ENCODE assay signal across 24 cellular contexts in the genomic region with DNA sequence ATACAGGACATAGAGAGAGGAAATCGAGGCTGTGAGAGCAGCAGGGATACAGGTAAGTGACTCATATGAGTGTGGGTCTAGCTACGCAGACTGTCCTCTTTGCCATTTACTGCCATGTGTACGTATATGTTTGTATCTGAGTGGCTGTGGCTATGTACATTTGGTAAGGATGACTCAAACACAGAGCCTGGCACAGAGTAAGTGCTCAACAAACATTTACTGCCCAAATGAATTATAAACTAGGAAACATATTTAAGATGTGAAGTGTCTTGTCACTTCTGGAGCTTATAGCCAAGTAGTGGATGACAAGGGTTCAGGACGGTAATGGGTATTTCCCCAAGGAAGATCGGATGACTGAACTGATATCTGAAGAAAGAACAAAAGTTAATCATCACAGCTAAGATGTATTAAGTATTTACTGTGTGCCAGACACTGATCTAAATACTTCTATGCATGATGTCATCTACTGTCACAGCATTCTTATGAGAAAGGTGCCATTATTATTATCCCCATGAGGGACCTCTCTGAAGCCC. TPM values are rescaled to one million over a fixed set of nuclear protein-coding genes. Genes with fewer than 3 reads are reported as not detected.
A peak's percentile ranks its signal among the peaks of the same experiment; 100 is the strongest.
DNase-seq lines count a peak whose midpoint lies in the region; ATAC-seq, FAIRE-seq and TF ChIP-seq lines count a peak whose summit lies in the region.
"Had no signal": no experiment of that assay in that cellular context is flagged by ENCODE, and none has a peak within 500 bp of the region (broad histone marks: within the 10 kb centered on the region; RNA-seq: fewer than 3 reads in every experiment).

No MANE protein-coding gene starts in this region.

- TF ChIP-seq EP300 in HepG2 (IDR thresholded peaks at IDR 0.05; ENCODE audit: low read depth in 2 of 2, low read length in 2 of 2) (no peak), HepG2 (CRISPR knock-in tag; IDR thresholded peaks at IDR 0.05; ENCODE audit: borderline replicate concordance) (no peak)

- H4K20me1 ChIP-seq in HepG2 (ENCODE audit: insufficient read depth, low read length) = no peaks in the 10 kb centered on the region

- H3K9me3 ChIP-seq in HepG2 (ENCODE audit: low read length) (no peaks in the 10 kb centered on the region), right lobe of liver (no peaks in the 10 kb centered on the region)
- H3K9me3 ChIP-seq: A549; BE2C; BLaER1 treated with 17β-estradiol and CSF1 and Interleukin-3, amounts not matched to agents 10 nM and 100 nM had no signal

- POLR2A ChIA-PET in HepG2 (lab: Yijun Ruan, JAX) = interaction anchor here (1.3 to 23.0 kb wide), 3 partner anchors 12 to 30 kb away, joined by 4 to 277 read pairs (median 5); a partner anchor contains a TSS

- H3K4me3 Mint-ChIP-seq in neural crest cell = peak overlapping the region; percentile 23
- H3K4me3 Mint-ChIP-seq: CD4-positive, alpha-beta memory T cell; GM23338; H9; HFFc6 had no signal

- H3K79me2 ChIP-seq in HepG2 (ENCODE audit: insufficient read depth, low read length) = peaks cover under 1% of the 10 kb centered on the region

- DNase-seq in HepG2 (ENCODE audit: low spot score) = no peak
- no peak for DNase-seq in right lobe of liver
- DNase-seq in HTR-8/SVneo (ENCODE audit: insufficient read length, low spot score) = no peak
- no peak for DNase-seq in neural crest cell (ENCODE audit: low read depth, low spot score)
- DNase-seq in RKO (ENCODE audit: low spot score) = no peak
- no peak for DNase-seq in superior temporal gyrus (ENCODE audit: extremely low spot score)
- DNase-seq: 8988T; ACHN; AML-193; BE2C; Calu3; CD4-positive, alpha-beta memory T cell; COR-L47; DMS53; DMS79 treated with DMSO at 0.1 percent for 48 hours; GF-D8; HFFc6 had no signal

- intact Hi-C loops in HepG2 (cut with micrococcal nuclease; ENCODE audit: unreplicated experiment) = no loop called here
- intact Hi-C loops in right lobe of liver (cut with DNase I) = no loop called here

- no peak overlapping the region for H2AFZ ChIP-seq in HepG2 (ENCODE audit: low read length)
- H2AFZ ChIP-seq: GM23338 had no signal

- H3K4me3 ChIP-seq in HepG2 (replicated peaks in 1 of 3; ENCODE audit: insufficient read depth in 1 of 3, low read depth in 2 of 3, low read length in 3 of 3) (no peak overlapping the region), right lobe of liver (no peak overlapping the region)
- H3K4me3 ChIP-seq: A549; BLaER1 treated with 17β-estradiol and CSF1 and Interleukin-3, amounts not matched to agents 10 nM and 100 nM; GM23338 had no signal

- H3K9ac ChIP-seq in HepG2 (ENCODE audit: insufficient read depth, low read depth, low read length) = no peak overlapping the region
- H3K9ac ChIP-seq: BLaER1 treated with 17β-estradiol and CSF1 and Interleukin-3, amounts not matched to agents 10 nM and 100 nM had no signal

- H3K4me1 ChIP-seq in HepG2 (ENCODE audit: insufficient read depth, low read length) = peaks cover 18% of the 10 kb centered on the region
- peaks cover 0 to 16% (median 3%) of the 10 kb centered on the region in 4 donors for H3K4me1 ChIP-seq in right lobe of liver
- H3K4me1 ChIP-seq: BE2C had no signal

- TF ChIP-seq CTCF in HepG2 (CRISPR knock-in tag; IDR thresholded peaks at IDR 0.05) (no peak), right lobe of liver (IDR thresholded peaks at IDR 0.05) (no peak), neural crest cell (conservative IDR thresholded peaks at IDR 0.05) (no peak)

- 99% methylated on average over 5 of the region's 5 CpGs for WGBS in HepG2 (ENCODE audit: low lambda C conversion rate)
- WGBS in right lobe of liver (ENCODE audit: insufficient coverage, low coverage, low lambda C conversion rate, missing lambda C conversion rate) = 70% methylated on average over 3 of the region's 5 CpGs

- H3K4me2 ChIP-seq in HepG2 (ENCODE audit: low read depth, low read length) = no peak overlapping the region
- H3K4me2 ChIP-seq: A549; BLaER1 treated with 17β-estradiol and CSF1 and Interleukin-3, amounts not matched to agents 10 nM and 100 nM; GM23338 had no signal

- CTCF ChIA-PET in HepG2 (lab: Yijun Ruan, JAX; ENCODE audit: low intra/inter-chr PET ratio, low total read pairs) = no interaction called here

- no peaks in the 10 kb centered on the region for H3K9me3 Mint-ChIP-seq in neural crest cell
- H3K9me3 Mint-ChIP-seq: CD4-positive, alpha-beta memory T cell; GM23338; H9; HFFc6 had no signal

- peaks cover 2% of the 10 kb centered on the region for H3K36me3 Mint-ChIP-seq in neural crest cell (ENCODE audit: low read depth)

- H3K4me1 Mint-ChIP-seq in neural crest cell = peaks cover 8% of the 10 kb centered on the region

- H3K36me3 ChIP-seq in HepG2 (replicated peaks in 1 of 2; ENCODE audit: control insufficient read depth in 1 of 2, insufficient read depth in 2 of 2, low read length in 2 of 2) (peaks cover 27 to 81% of the 10 kb centered on the region in 2 experiments), right lobe of liver (peaks cover 0 to 74% (median 19%) of the 10 kb centered on the region in 4 donors)

- H3K27me3 ChIP-seq in HepG2 (ENCODE audit: control insufficient read depth in 1 of 2, insufficient read depth in 2 of 2, low read length in 2 of 2) (no peaks in the 10 kb centered on the region), right lobe of liver (no peaks in the 10 kb centered on the region)
- H3K27me3 ChIP-seq: BE2C; BLaER1 treated with 17β-estradiol and CSF1 and Interleukin-3, amounts not matched to agents 10 nM and 100 nM had no signal

- H3K27ac Mint-ChIP-seq in neural crest cell (ENCODE audit: unreplicated experiment) = no peak overlapping the region
- H3K27ac Mint-ChIP-seq: GM23338, H9, HFFc6 had no signal

- FAIRE-seq in HepG2 (lab: Jason Lieb, UNC) (no peak), HTR-8/SVneo (lab: Jason Lieb, UNC) (peak; percentile 31)
- FAIRE-seq: A549, GM12891, GM18507 had no signal

- H3K27me3 Mint-ChIP-seq in neural crest cell (ENCODE audit: low read depth) = no peaks in the 10 kb centered on the region
- H3K27me3 Mint-ChIP-seq: CD4-positive, alpha-beta memory T cell had no signal

- BruUV-seq in HepG2 (replicated peaks; lab: Mats Ljungman, UMichigan) = no TSS peak

- H3K27ac ChIP-seq in HepG2 (ENCODE audit: extremely low read length, insufficient read depth, low read length) (no peak overlapping the region), right lobe of liver (no peak overlapping the region)
- H3K27ac ChIP-seq: A549; BLaER1 treated with 17β-estradiol and CSF1 and Interleukin-3, amounts not matched to agents 10 nM and 100 nM had no signal

- ATAC-seq in HepG2 = no peak
- no peak for ATAC-seq in right lobe of liver
- ATAC-seq: A549, GM23338, HCT116 had no signal

- in situ Hi-C loops in HepG2 (cut with HindIII; ENCODE audit: extremely low pct_ligation_motif_present, low pct_unique_long_range_greater_than_20kb) = no loop called here

- TF ChIP-seq POLR2A in HepG2 (IDR thresholded peaks at IDR 0.05; ENCODE audit: insufficient read depth in 1 of 2, low read depth in 2 of 2, low read length in 2 of 2) = peak in 1 of 2 experiments; percentile 17; a peak in 1 of 4 replicates
- no peak for TF ChIP-seq POLR2A in right lobe of liver (IDR thresholded peaks at IDR 0.05)

- no peak for TF ChIP-seq RAD21 in HepG2 (CRISPR knock-in tag; IDR thresholded peaks at IDR 0.05)

RNA-seq across cellular contexts. Expression of a gene that starts 6.1 kb away (rescaled TPM):
- total RNA-seq in HepG2 (2016; rRNA removed; fragmentation: Illumina TruSeq; extraction: Trizol) (68.8 and 71.0 TPM in 2 replicates), right lobe of liver (10 to 100 TPM; 37.0 to 73.5 (median 45.0) TPM), neural crest cell (62.9 and 64.0 TPM in 2 replicates)
- total RNA-seq in HepG2 (2016; cell fraction: cytosol; rRNA removed; fragmentation: Illumina TruSeq; extraction: Trizol; ENCODE audit: low read depth) = 32.4 and 32.8 TPM in 2 replicates
- total RNA-seq in HepG2 (2016; cell fraction: insoluble cytoplasmic fraction; rRNA removed; fragmentation: Illumina TruSeq; extraction: Trizol) = 65.7 and 69.8 TPM in 2 replicates
- total RNA-seq in HepG2 (2016; cell fraction: membrane; rRNA removed; fragmentation: Illumina TruSeq; extraction: Trizol) = 46.1 and 51.6 TPM in 2 replicates
- 31.2 and 37.2 TPM in 2 replicates for total RNA-seq in HepG2 (2016; cell fraction: nucleus; rRNA removed; fragmentation: Illumina TruSeq; extraction: Trizol)
- polyA plus RNA-seq in HepG2 (2011; rRNA removed) = 73.7 and 79.1 TPM in 2 replicates
- 71.0 and 107 TPM in 2 replicates for polyA plus RNA-seq in HepG2 (2011; cell fraction: cytosol; rRNA removed)
- polyA plus RNA-seq in HepG2 (2011; cell fraction: nucleus; rRNA removed) = 91.9 and 106 TPM in 2 replicates
- 53.0 and 55.5 TPM in 2 replicates for polyA plus RNA-seq in HepG2 (2012)
- polyA plus RNA-seq in HepG2 (2016; cell fraction: cytosol; fragmentation: Illumina TruSeq; extraction: Trizol; ENCODE audit: low read depth) = 35.2 and 41.6 TPM in 2 replicates
- 87.4 and 92.0 TPM in 2 replicates for polyA plus RNA-seq in HepG2 (2016; cell fraction: insoluble cytoplasmic fraction; fragmentation: Illumina TruSeq; extraction: Trizol; ENCODE audit: low read depth)
- 50.3 and 58.0 TPM in 2 replicates for polyA plus RNA-seq in HepG2 (2016; cell fraction: membrane; fragmentation: Illumina TruSeq; extraction: Trizol; ENCODE audit: low read depth)
- 72.1 and 80.1 TPM in 2 replicates for polyA plus RNA-seq in HepG2 (2016; cell fraction: nucleus; fragmentation: Illumina TruSeq; extraction: Trizol; ENCODE audit: insufficient read depth, low read depth)
- polyA minus RNA-seq in HepG2 (2011; rRNA and poly(A)+ RNA removed; ENCODE audit: low replicate concordance) = 42.1 and 55.4 TPM in 2 replicates
- 21.1 and 28.5 TPM in 2 replicates for polyA minus RNA-seq in HepG2 (2011; cell fraction: cytosol; rRNA and poly(A)+ RNA removed)
- polyA minus RNA-seq in HepG2 (2011; cell fraction: nucleus; rRNA and poly(A)+ RNA removed) = 14.3 and 15.8 TPM in 2 replicates

RNA-seq across cellular contexts. Expression of a gene that starts 6.1 kb away (rescaled TPM):
- total RNA-seq in HepG2 (2016; rRNA removed; fragmentation: Illumina TruSeq; extraction: Trizol) (16.5 and 21.9 TPM in 2 replicates), right lobe of liver (1 to 10 TPM; 2.9 to 8.4 (median 4.6) TPM), neural crest cell (14.3 and 14.6 TPM in 2 replicates)
- total RNA-seq in HepG2 (2016; cell fraction: cytosol; rRNA removed; fragmentation: Illumina TruSeq; extraction: Trizol; ENCODE audit: low read depth) = 3.7 and 4.5 TPM in 2 replicates
- 18.6 and 19.4 TPM in 2 replicates for total RNA-seq in HepG2 (2016; cell fraction: insoluble cytoplasmic fraction; rRNA removed; fragmentation: Illumina TruSeq; extraction: Trizol)
- total RNA-seq in HepG2 (2016; cell fraction: membrane; rRNA removed; fragmentation: Illumina TruSeq; extraction: Trizol) = 11.4 and 11.5 TPM in 2 replicates
- 13.4 and 14.8 TPM in 2 replicates for total RNA-seq in HepG2 (2016; cell fraction: nucleus; rRNA removed; fragmentation: Illumina TruSeq; extraction: Trizol)
- 10.7 and 14.1 TPM in 2 replicates for polyA plus RNA-seq in HepG2 (2011; rRNA removed)
- polyA plus RNA-seq in HepG2 (2011; cell fraction: cytosol; rRNA removed) = 10.2 and 12.5 TPM in 2 replicates
- 17.6 and 19.3 TPM in 2 replicates for polyA plus RNA-seq in HepG2 (2011; cell fraction: nucleus; rRNA removed)
- polyA plus RNA-seq in HepG2 (2012) = 16.5 and 20.2 TPM in 2 replicates
- polyA plus RNA-seq in HepG2 (2016; cell fraction: cytosol; fragmentation: Illumina TruSeq; extraction: Trizol; ENCODE audit: low read depth) = 2.6 and 3.0 TPM in 2 replicates
- 22.1 and 23.7 TPM in 2 replicates for polyA plus RNA-seq in HepG2 (2016; cell fraction: insoluble cytoplasmic fraction; fragmentation: Illumina TruSeq; extraction: Trizol; ENCODE audit: low read depth)
- 8.2 and 8.4 TPM in 2 replicates for polyA plus RNA-seq in HepG2 (2016; cell fraction: membrane; fragmentation: Illumina TruSeq; extraction: Trizol; ENCODE audit: low read depth)
- polyA plus RNA-seq in HepG2 (2016; cell fraction: nucleus; fragmentation: Illumina TruSeq; extraction: Trizol; ENCODE audit: insufficient read depth, low read depth) = 39.8 and 46.5 TPM in 2 replicates
- polyA minus RNA-seq in HepG2 (2011; rRNA and poly(A)+ RNA removed; ENCODE audit: low replicate concordance) = 12.7 and 32.5 TPM in 2 replicates
- polyA minus RNA-seq in HepG2 (2011; cell fraction: cytosol; rRNA and poly(A)+ RNA removed) = 4.7 and 5.5 TPM in 2 replicates
- polyA minus RNA-seq in HepG2 (2011; cell fraction: nucleus; rRNA and poly(A)+ RNA removed) = 14.2 and 14.9 TPM in 2 replicates

RNA-seq across cellular contexts. Expression of a gene that starts 11.9 kb away (rescaled TPM):
- total RNA-seq in HepG2 (2016; rRNA removed; fragmentation: Illumina TruSeq; extraction: Trizol) = 42.9 and 46.2 TPM in 2 replicates
- total RNA-seq in HepG2 (2016; cell fraction: cytosol; rRNA removed; fragmentation: Illumina TruSeq; extraction: Trizol; ENCODE audit: low read depth) = 16.2 and 18.7 TPM in 2 replicates
- 33.8 and 43.7 TPM in 2 replicates for total RNA-seq in HepG2 (2016; cell fraction: insoluble cytoplasmic fraction; rRNA removed; fragmentation: Illumina TruSeq; extraction: Trizol)
- 46.0 and 52.4 TPM in 2 replicates for total RNA-seq in HepG2 (2016; cell fraction: membrane; rRNA removed; fragmentation: Illumina TruSeq; extraction: Trizol)
- 54.5 and 68.3 TPM in 2 replicates for total RNA-seq in HepG2 (2016; cell fraction: nucleus; rRNA removed; fragmentation: Illumina TruSeq; extraction: Trizol)
- 207 and 236 TPM in 2 replicates for polyA plus RNA-seq in HepG2 (2011; rRNA removed)
- 169 and 172 TPM in 2 replicates for polyA plus RNA-seq in HepG2 (2011; cell fraction: cytosol; rRNA removed)
- polyA plus RNA-seq in HepG2 (2011; cell fraction: nucleus; rRNA removed) = 405 and 408 TPM in 2 replicates
- polyA plus RNA-seq in HepG2 (2012) = 154 and 177 TPM in 2 replicates
- 29.3 and 33.1 TPM in 2 replicates for polyA plus RNA-seq in HepG2 (2016; cell fraction: cytosol; fragmentation: Illumina TruSeq; extraction: Trizol; ENCODE audit: low read depth)
- polyA plus RNA-seq in HepG2 (2016; cell fraction: insoluble cytoplasmic fraction; fragmentation: Illumina TruSeq; extraction: Trizol; ENCODE audit: low read depth) = 87.9 and 114 TPM in 2 replicates
- 97.4 TPM in 2 replicates for polyA plus RNA-seq in HepG2 (2016; cell fraction: membrane; fragmentation: Illumina TruSeq; extraction: Trizol; ENCODE audit: low read depth)
- polyA plus RNA-seq in HepG2 (2016; cell fraction: nucleus; fragmentation: Illumina TruSeq; extraction: Trizol; ENCODE audit: insufficient read depth, low read depth) = 269 and 299 TPM in 2 replicates
- 0.84 and 364 TPM in 2 replicates for polyA minus RNA-seq in HepG2 (2011; rRNA and poly(A)+ RNA removed; ENCODE audit: low replicate concordance)
- polyA minus RNA-seq in HepG2 (2011; cell fraction: cytosol; rRNA and poly(A)+ RNA removed) = 105 and 111 TPM in 2 replicates
- 100 and 101 TPM in 2 replicates for polyA minus RNA-seq in HepG2 (2011; cell fraction: nucleus; rRNA and poly(A)+ RNA removed)
- total RNA-seq in right lobe of liver = 100 to 1,000 TPM in 1 of 6 experiments, 10 to 100 TPM in 5; 24.7 to 129 (median 38.4) TPM
- 7.0 and 9.1 TPM in 2 replicates for total RNA-seq in neural crest cell

RNA-seq across cellular contexts. Expression of a gene that starts 18.4 kb away (rescaled TPM):
- 60.7 and 65.6 TPM in 2 replicates for total RNA-seq in HepG2 (2016; rRNA removed; fragmentation: Illumina TruSeq; extraction: Trizol)
- 18.8 and 19.1 TPM in 2 replicates for total RNA-seq in HepG2 (2016; cell fraction: cytosol; rRNA removed; fragmentation: Illumina TruSeq; extraction: Trizol; ENCODE audit: low read depth)
- 46.9 and 70.8 TPM in 2 replicates for total RNA-seq in HepG2 (2016; cell fraction: insoluble cytoplasmic fraction; rRNA removed; fragmentation: Illumina TruSeq; extraction: Trizol)
- total RNA-seq in HepG2 (2016; cell fraction: membrane; rRNA removed; fragmentation: Illumina TruSeq; extraction: Trizol) = 50.4 and 56.7 TPM in 2 replicates
- total RNA-seq in HepG2 (2016; cell fraction: nucleus; rRNA removed; fragmentation: Illumina TruSeq; extraction: Trizol) = 40.4 and 47.3 TPM in 2 replicates
- polyA plus RNA-seq in HepG2 (2011; rRNA removed) = 43.6 and 59.7 TPM in 2 replicates
- polyA plus RNA-seq in HepG2 (2011; cell fraction: cytosol; rRNA removed) = 25.3 and 50.1 TPM in 2 replicates
- 161 and 196 TPM in 2 replicates for polyA plus RNA-seq in HepG2 (2011; cell fraction: nucleus; rRNA removed)
- polyA plus RNA-seq in HepG2 (2012) = 24.4 and 29.3 TPM in 2 replicates
- polyA plus RNA-seq in HepG2 (2016; cell fraction: cytosol; fragmentation: Illumina TruSeq; extraction: Trizol; ENCODE audit: low read depth) = 14.3 and 15.4 TPM in 2 replicates
- polyA plus RNA-seq in HepG2 (2016; cell fraction: insoluble cytoplasmic fraction; fragmentation: Illumina TruSeq; extraction: Trizol; ENCODE audit: low read depth) = 44.9 and 56.6 TPM in 2 replicates
- 34.1 and 38.8 TPM in 2 replicates for polyA plus RNA-seq in HepG2 (2016; cell fraction: membrane; fragmentation: Illumina TruSeq; extraction: Trizol; ENCODE audit: low read depth)
- polyA plus RNA-seq in HepG2 (2016; cell fraction: nucleus; fragmentation: Illumina TruSeq; extraction: Trizol; ENCODE audit: insufficient read depth, low read depth) = 112 and 124 TPM in 2 replicates
- 19.0 and 76.7 TPM in 2 replicates for polyA minus RNA-seq in HepG2 (2011; rRNA and poly(A)+ RNA removed; ENCODE audit: low replicate concordance)
- 27.9 and 32.8 TPM in 2 replicates for polyA minus RNA-seq in HepG2 (2011; cell fraction: cytosol; rRNA and poly(A)+ RNA removed)
- 19.3 and 19.8 TPM in 2 replicates for polyA minus RNA-seq in HepG2 (2011; cell fraction: nucleus; rRNA and poly(A)+ RNA removed)
- 10 to 100 TPM in 3 of 6 experiments, 1 to 10 TPM in 3; 5.6 to 17.5 (median 11.0) TPM for total RNA-seq in right lobe of liver
- total RNA-seq in neural crest cell = 70.8 and 71.0 TPM in 2 replicates

RNA-seq across cellular contexts. Expression of a gene that starts 49.7 kb away (rescaled TPM):
- 0.60 and 0.73 TPM in 2 replicates for total RNA-seq in HepG2 (2016; rRNA removed; fragmentation: Illumina TruSeq; extraction: Trizol)
- total RNA-seq in HepG2 (2016; cell fraction: cytosol; rRNA removed; fragmentation: Illumina TruSeq; extraction: Trizol; ENCODE audit: low read depth) = 0.51 and 0.62 TPM in 2 replicates
- 0.42 and 1.1 TPM in 2 replicates for total RNA-seq in HepG2 (2016; cell fraction: insoluble cytoplasmic fraction; rRNA removed; fragmentation: Illumina TruSeq; extraction: Trizol)
- 0.40 and 0.65 TPM in 2 replicates for total RNA-seq in HepG2 (2016; cell fraction: membrane; rRNA removed; fragmentation: Illumina TruSeq; extraction: Trizol)
- total RNA-seq in HepG2 (2016; cell fraction: nucleus; rRNA removed; fragmentation: Illumina TruSeq; extraction: Trizol) = 1.1 and 1.3 TPM in 2 replicates
- polyA plus RNA-seq in HepG2 (2011; rRNA removed) = 0.58 and 0.78 TPM in 2 replicates
- 0.42 TPM in 2 replicates for polyA plus RNA-seq in HepG2 (2011; cell fraction: cytosol; rRNA removed)
- polyA plus RNA-seq in HepG2 (2011; cell fraction: nucleus; rRNA removed) = 3.9 and 4.2 TPM in 2 replicates
- polyA plus RNA-seq in HepG2 (2012) = 1.4 and 1.9 TPM in 2 replicates
- 0.14 and 0.16 TPM in 2 replicates for polyA plus RNA-seq in HepG2 (2016; cell fraction: cytosol; fragmentation: Illumina TruSeq; extraction: Trizol; ENCODE audit: low read depth)
- 0.49 and 0.68 TPM in 2 replicates for polyA plus RNA-seq in HepG2 (2016; cell fraction: insoluble cytoplasmic fraction; fragmentation: Illumina TruSeq; extraction: Trizol; ENCODE audit: low read depth)
- polyA plus RNA-seq in HepG2 (2016; cell fraction: membrane; fragmentation: Illumina TruSeq; extraction: Trizol; ENCODE audit: low read depth) = 0.29 and 0.30 TPM in 2 replicates
- 1.2 and 1.4 TPM in 2 replicates for polyA plus RNA-seq in HepG2 (2016; cell fraction: nucleus; fragmentation: Illumina TruSeq; extraction: Trizol; ENCODE audit: insufficient read depth, low read depth)
- polyA minus RNA-seq in HepG2 (2011; rRNA and poly(A)+ RNA removed; ENCODE audit: low replicate concordance) = 1.4 and 3.3 TPM in 2 replicates
- polyA minus RNA-seq in HepG2 (2011; cell fraction: cytosol; rRNA and poly(A)+ RNA removed) = 0.49 TPM in 1 of 2 replicates, not detected in the other
- polyA minus RNA-seq in HepG2 (2011; cell fraction: nucleus; rRNA and poly(A)+ RNA removed) = 1.2 and 1.3 TPM in 2 replicates
- under 1 TPM in 5 of 6 experiments, not detected in 1; 0.15 to 0.50 (median 0.20) TPM for total RNA-seq in right lobe of liver
- 0.50 and 0.68 TPM in 2 replicates for total RNA-seq in neural crest cell
